In the genomic region with DNA sequence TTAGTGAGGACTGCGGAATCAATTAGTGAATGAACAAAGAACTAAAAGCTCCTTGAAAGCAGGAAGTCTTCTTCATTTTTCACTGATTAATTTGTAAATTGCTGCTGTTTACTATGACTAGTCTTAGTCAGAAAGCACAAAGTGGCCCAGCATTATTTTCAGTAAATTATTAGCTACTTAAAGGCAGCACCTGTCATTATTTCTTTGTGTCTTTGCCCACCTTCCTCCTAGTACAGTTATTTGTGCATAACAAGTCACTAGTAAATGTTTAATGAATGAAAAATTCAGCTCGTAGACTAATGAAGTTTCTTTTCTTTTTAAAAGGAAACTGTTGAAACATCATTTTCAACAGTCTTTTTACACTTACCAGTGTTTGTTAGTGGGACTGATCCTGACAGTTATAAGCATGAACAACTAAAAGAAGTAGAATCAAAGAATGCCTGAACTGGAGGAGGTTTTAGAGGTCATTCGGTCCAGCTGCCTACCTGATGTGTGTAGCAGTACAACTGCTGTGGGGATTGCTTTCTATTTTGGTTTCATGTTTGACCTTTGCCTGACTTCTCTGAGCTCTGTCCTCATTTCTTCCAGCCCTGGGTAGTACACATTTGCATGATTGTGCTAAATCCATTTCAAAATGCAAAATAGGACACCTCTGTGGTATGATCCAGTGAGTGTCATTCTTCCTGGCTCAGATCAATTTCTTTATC, we compare ENCODE assay signal across 12 cellular contexts.
DNase-seq lines count a peak whose midpoint lies in the region; ATAC-seq and TF ChIP-seq lines count a peak whose summit lies in the region.
"Had no signal": no experiment of that assay in that cellular context is flagged by ENCODE, and none has a peak within 500 bp of the region (broad histone marks: within the 10 kb centered on the region; RNA-seq: fewer than 3 reads in every experiment).

No MANE protein-coding gene starts in this region.

- no peak overlapping the region for H3K4me3 ChIP-seq in heart left ventricle

- peaks cover 0 to 4% (median 0%) of the 10 kb centered on the region in 12 donors for H3K9me3 ChIP-seq in heart left ventricle

- peaks cover 0 to 8% (median 0%) of the 10 kb centered on the region in 12 donors for H3K4me1 ChIP-seq in heart left ventricle

- no peaks in the 10 kb centered on the region for H3K27me3 ChIP-seq in heart left ventricle

- 72 to 82% (median 75%) methylated on average over 3 of the region's 3 CpGs for WGBS in heart left ventricle, 4 donors

- DNase-seq in heart left ventricle (no peak), cardiac septum (ENCODE audit: low spot score) (no peak), UCSD-AML1 (lab: John Stamatoyannopoulos, UW; ENCODE audit: unreplicated experiment) (no peak), OCI-M1 (lab: John Stamatoyannopoulos, UW) (no peak), HuH-7.5 (ENCODE audit: low spot score) (no peak), mucosa of gallbladder (ENCODE audit: low spot score) (no peak)
- DNase-seq: activated T-cell treated with anti-CD3 and anti-CD28 coated beads, Interleukin-2, amount 50 U/mL, for 4 hours; NCI-H1105 had no signal

- intact Hi-C loops in heart left ventricle (cut with DNase I) (no loop called here), cardiac septum (cut with DNase I) (no loop called here)

- TF ChIP-seq CTCF in heart left ventricle (IDR thresholded peaks at IDR 0.05) = no peak

- ATAC-seq in heart left ventricle (peak in 3 of 4 donors; percentile 48 to 78 (median 53)), HG02759 (IDR thresholded peaks at IDR 0.05; ENCODE audit: unreplicated experiment) (peak; percentile 98), HG03469 (IDR thresholded peaks at IDR 0.05; ENCODE audit: unreplicated experiment) (peak; percentile 91)
- ATAC-seq: activated T-cell treated with anti-CD3 and anti-CD28 coated beads, Interleukin-2, amount 50 U/mL, for 4 hours; stimulated activated memory B cell treated with anti-CD40 and anti-IgM and Interleukin-4, amounts not matched to agents 10 μg/mL and 1 μg/mL and 100 μg/mL, for 72 hours had no signal

- no peak overlapping the region for H3K27ac ChIP-seq in heart left ventricle
- H3K27ac ChIP-seq: HL-60 had no signal

- no peak for TF ChIP-seq POLR2A in heart left ventricle (IDR thresholded peaks at IDR 0.05)

- no peaks in the 10 kb centered on the region for H3K36me3 ChIP-seq in heart left ventricle
